In genomic region chr11:86718999-86719398, GRCh38 we compare ENCODE assay signal across 1 cellular context.
TF ChIP-seq lines count a peak whose summit lies in the region.

No MANE protein-coding gene starts in this region.

TF ChIP-seq in endothelial cell of umbilical vein, 7 proteins besides CTCF, POLR2A, EP300 and RAD21 (continued from another document):
- no peak for TF ChIP-seq MAX (IDR thresholded peaks at IDR 0.05; ENCODE audit: insufficient read depth, insufficient read length)
TF ChIP-seq in endothelial cell of umbilical vein: peak in this region for 0.
